1 cellular context compared by ENCODE assay signal in genomic region chr1:235610157-235610556, GRCh38.
A peak's percentile ranks its signal among the peaks of the same experiment; 100 is the strongest.
TF ChIP-seq lines count a peak whose summit lies in the region.

No MANE protein-coding gene starts in this region.

TF ChIP-seq in K562, 482 proteins besides CTCF, POLR2A, EP300 and RAD21 (continued from another document):
- TF ChIP-seq RAD51 (IDR thresholded peaks at IDR 0.05; ENCODE audit: borderline replicate concordance, low read depth) = peak; percentile 59
- TF ChIP-seq, protein P1, sequence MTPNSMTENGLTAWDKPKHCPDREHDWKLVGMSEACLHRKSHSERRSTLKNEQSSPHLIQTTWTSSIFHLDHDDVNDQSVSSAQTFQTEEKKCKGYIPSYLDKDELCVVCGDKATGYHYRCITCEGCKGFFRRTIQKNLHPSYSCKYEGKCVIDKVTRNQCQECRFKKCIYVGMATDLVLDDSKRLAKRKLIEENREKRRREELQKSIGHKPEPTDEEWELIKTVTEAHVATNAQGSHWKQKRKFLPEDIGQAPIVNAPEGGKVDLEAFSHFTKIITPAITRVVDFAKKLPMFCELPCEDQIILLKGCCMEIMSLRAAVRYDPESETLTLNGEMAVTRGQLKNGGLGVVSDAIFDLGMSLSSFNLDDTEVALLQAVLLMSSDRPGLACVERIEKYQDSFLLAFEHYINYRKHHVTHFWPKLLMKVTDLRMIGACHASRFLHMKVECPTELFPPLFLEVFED (CRISPR knock-in tag; conservative IDR thresholded peaks at IDR 0.05) = no peak
- no peak for TF ChIP-seq RBM34 (IDR thresholded peaks at IDR 0.05; ENCODE audit: borderline replicate concordance, insufficient read depth, low read length)
- TF ChIP-seq HNRNPLL (IDR thresholded peaks at IDR 0.05; ENCODE audit: low read depth, low read length, poor library complexity, severe bottlenecking) = no peak
- no peak for TF ChIP-seq ZNF41 (CRISPR knock-in tag; conservative IDR thresholded peaks at IDR 0.05)
- no peak for TF ChIP-seq CHCHD3 (CRISPR knock-in tag; IDR thresholded peaks at IDR 0.05)
- TF ChIP-seq, protein P2, sequence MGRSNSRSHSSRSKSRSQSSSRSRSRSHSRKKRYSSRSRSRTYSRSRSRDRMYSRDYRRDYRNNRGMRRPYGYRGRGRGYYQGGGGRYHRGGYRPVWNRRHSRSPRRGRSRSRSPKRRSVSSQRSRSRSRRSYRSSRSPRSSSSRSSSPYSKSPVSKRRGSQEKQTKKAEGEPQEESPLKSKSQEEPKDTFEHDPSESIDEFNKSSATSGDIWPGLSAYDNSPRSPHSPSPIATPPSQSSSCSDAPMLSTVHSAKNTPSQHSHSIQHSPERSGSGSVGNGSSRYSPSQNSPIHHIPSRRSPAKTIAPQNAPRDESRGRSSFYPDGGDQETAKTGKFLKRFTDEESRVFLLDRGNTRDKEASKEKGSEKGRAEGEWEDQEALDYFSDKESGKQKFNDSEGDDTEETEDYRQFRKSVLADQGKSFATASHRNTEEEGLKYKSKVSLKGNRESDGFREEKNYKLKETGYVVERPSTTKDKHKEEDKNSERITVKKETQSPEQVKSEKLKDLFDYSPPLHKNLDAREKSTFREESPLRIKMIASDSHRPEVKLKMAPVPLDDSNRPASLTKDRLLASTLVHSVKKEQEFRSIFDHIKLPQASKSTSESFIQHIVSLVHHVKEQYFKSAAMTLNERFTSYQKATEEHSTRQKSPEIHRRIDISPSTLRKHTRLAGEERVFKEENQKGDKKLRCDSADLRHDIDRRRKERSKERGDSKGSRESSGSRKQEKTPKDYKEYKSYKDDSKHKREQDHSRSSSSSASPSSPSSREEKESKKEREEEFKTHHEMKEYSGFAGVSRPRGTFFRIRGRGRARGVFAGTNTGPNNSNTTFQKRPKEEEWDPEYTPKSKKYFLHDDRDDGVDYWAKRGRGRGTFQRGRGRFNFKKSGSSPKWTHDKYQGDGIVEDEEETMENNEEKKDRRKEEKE (IDR thresholded peaks at IDR 0.05; ENCODE audit: borderline replicate concordance in 1 of 2, control insufficient read depth in 1 of 2, low read depth in 2 of 2, low read length in 1 of 2) = no peak
- TF ChIP-seq EGR1 (conservative IDR thresholded peaks at IDR 0.05) = no peak
- TF ChIP-seq ERF (CRISPR knock-in tag; IDR thresholded peaks at IDR 0.05) = no peak
- TF ChIP-seq TEAD1 (CRISPR knock-in tag; IDR thresholded peaks at IDR 0.05) = no peak
- TF ChIP-seq, protein P3, sequence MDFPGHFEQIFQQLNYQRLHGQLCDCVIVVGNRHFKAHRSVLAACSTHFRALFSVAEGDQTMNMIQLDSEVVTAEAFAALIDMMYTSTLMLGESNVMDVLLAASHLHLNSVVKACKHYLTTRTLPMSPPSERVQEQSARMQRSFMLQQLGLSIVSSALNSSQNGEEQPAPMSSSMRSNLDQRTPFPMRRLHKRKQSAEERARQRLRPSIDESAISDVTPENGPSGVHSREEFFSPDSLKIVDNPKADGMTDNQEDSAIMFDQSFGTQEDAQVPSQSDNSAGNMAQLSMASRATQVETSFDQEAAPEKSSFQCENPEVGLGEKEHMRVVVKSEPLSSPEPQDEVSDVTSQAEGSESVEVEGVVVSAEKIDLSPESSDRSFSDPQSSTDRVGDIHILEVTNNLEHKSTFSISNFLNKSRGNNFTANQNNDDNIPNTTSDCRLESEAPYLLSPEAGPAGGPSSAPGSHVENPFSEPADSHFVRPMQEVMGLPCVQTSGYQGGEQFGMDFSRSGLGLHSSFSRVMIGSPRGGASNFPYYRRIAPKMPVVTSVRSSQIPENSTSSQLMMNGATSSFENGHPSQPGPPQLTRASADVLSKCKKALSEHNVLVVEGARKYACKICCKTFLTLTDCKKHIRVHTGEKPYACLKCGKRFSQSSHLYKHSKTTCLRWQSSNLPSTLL (IDR thresholded peaks at IDR 0.05) = no peak
- TF ChIP-seq ZNF644 (tag; IDR thresholded peaks at IDR 0.05; ENCODE audit: low read depth) = no peak
- TF ChIP-seq TFE3 (CRISPR knock-in tag; IDR thresholded peaks at IDR 0.05) = peak; percentile 95
